Comparison of ENCODE assay signal across 13 cellular contexts in the genomic region with DNA sequence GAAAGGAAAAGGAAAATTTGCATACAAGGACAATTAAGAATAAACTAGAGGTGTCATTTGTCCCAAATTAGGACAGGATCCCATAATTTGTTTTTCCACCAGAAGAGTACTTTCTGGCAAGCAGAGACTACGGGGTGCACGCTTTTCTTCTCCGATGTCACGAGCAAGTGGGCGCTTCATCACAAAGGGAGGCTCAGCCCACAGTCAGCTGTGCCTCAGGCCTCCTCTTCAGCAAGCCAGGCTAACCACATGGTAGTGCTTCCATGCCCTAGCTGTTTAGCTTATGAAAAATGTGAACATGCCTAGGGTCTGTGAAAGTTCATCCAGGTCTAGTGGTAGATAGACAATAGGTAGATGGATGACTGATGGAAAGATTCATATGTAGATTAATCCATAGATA.
"Had no signal": no experiment of that assay in that cellular context is flagged by ENCODE, and none has a peak within 500 bp of the region (broad histone marks: within the 10 kb centered on the region; RNA-seq: fewer than 3 reads in every experiment).

No MANE protein-coding gene starts in this region.

- DNase-seq: effector CD4-positive, alpha-beta T cell; endodermal cell; glutamatergic neuron; left lung; lower lobe of right lung; occipital lobe; pancreas; right cardiac atrium; stimulated activated CD4-positive, alpha-beta T cell treated with anti-CD3 and anti-CD28 coated beads, Interleukin-4, amount 100 ng/mL, for 1 hour; testis had no signal

- ATAC-seq: gastroesophageal sphincter; left lung; lower lobe of right lung; natural killer cell treated with Interleukin-12 subunit alpha and Interleukin-12 subunit beta and Interleukin-15 and Interleukin-18, amount 100 ng/mL, for 72 hours; pancreas; right cardiac atrium; stimulated activated memory B cell treated with anti-CD40 and anti-IgM and Interleukin-4, amounts not matched to agents 10 μg/mL and 1 μg/mL and 100 μg/mL, for 72 hours had no signal
